Comparison of ENCODE assay signal across 36 cellular contexts in genomic region chr11:106101370-106101769, GRCh38.
"Had no signal": no experiment of that assay in that cellular context is flagged by ENCODE, and none has a peak within 500 bp of the region (broad histone marks: within the 10 kb centered on the region; RNA-seq: fewer than 3 reads in every experiment).

No MANE protein-coding gene starts in this region.

- H3K9me3 ChIP-seq: adrenal gland, body of pancreas, breast epithelium had no signal

- H3K27me3 Mint-ChIP-seq: activated CD4-positive, alpha-beta memory T cell treated with anti-CD3 and anti-CD28 coated beads for 36 hours; activated CD4-positive, alpha-beta T cell treated with anti-CD3 and anti-CD28 coated beads for 36 hours; activated CD8-positive, alpha-beta T cell treated with anti-CD3 and anti-CD28 coated beads for 36 hours; activated naive CD8-positive, alpha-beta T cell treated with anti-CD3 and anti-CD28 coated beads for 36 hours; activated T-helper 17 cell treated with anti-CD3 and anti-CD28 coated beads, Interleukin-2, amount 50 U/mL, for 72 hours had no signal

- ATAC-seq: activated CD4-positive, alpha-beta T cell treated with anti-CD3 and anti-CD28 coated beads for 36 hours; activated CD4-positive, CD25-positive, alpha-beta regulatory T cell treated with anti-CD3 and anti-CD28 coated beads, Interleukin-2, amount 50 U/mL, for 24 hours; activated CD8-positive, alpha-beta T cell treated with anti-CD3 and anti-CD28 coated beads for 36 hours; activated naive CD4-positive, alpha-beta T cell treated with anti-CD3 and anti-CD28 coated beads, Interleukin-2, amount 50 U/mL, for 72 hours; activated T-cell treated with anti-CD3 and anti-CD28 coated beads, Interleukin-2, amount 50 U/mL, for 4 hours; activated T-cell treated with anti-CD3 and anti-CD28 coated beads, Interleukin-2, amount 50 U/mL, for 72 hours; activated T-helper 17 cell treated with anti-CD3 and anti-CD28 coated beads, Interleukin-2, amount 50 U/mL, for 72 hours; body of pancreas had no signal

- H3K4me1 ChIP-seq: adrenal gland, body of pancreas, breast epithelium had no signal

- H3K4me1 Mint-ChIP-seq: activated CD4-positive, alpha-beta T cell treated with anti-CD3 and anti-CD28 coated beads for 36 hours; activated T-helper 17 cell treated with anti-CD3 and anti-CD28 coated beads, Interleukin-2, amount 50 U/mL, for 72 hours had no signal

- H3K4me3 Mint-ChIP-seq: activated CD4-positive, alpha-beta memory T cell treated with anti-CD3 and anti-CD28 coated beads for 36 hours; activated CD4-positive, alpha-beta T cell treated with anti-CD3 and anti-CD28 coated beads for 36 hours; activated CD8-positive, alpha-beta T cell treated with anti-CD3 and anti-CD28 coated beads for 36 hours; activated naive CD4-positive, alpha-beta T cell treated with anti-CD3 and anti-CD28 coated beads for 36 hours; activated naive CD8-positive, alpha-beta T cell treated with anti-CD3 and anti-CD28 coated beads for 36 hours; activated T-cell treated with anti-CD3 and anti-CD28 coated beads, Interleukin-2, amount 50 U/mL, for 4 hours; activated T-cell treated with anti-CD3 and anti-CD28 coated beads, Interleukin-2, amount 50 U/mL, for 72 hours; activated T-helper 1 cell treated with anti-CD3 and anti-CD28 coated beads, Interleukin-12 subunit alpha, Interleukin-12 subunit beta, Interleukin-2, Interleukin-4 antibody, amounts not matched to agents 30 ng/mL and 10 ng/mL and 1 ng/mL, durations not matched to agents 14 hours and 24 hours and 36 hours; activated T-helper 17 cell treated with anti-CD3 and anti-CD28 coated beads, Interleukin-2, amount 50 U/mL, for 72 hours; T-helper 1 cell treated with Interleukin-12 subunit alpha and Interleukin-12 subunit beta and Interleukin-4 antibody, amounts not matched to agents 30 μg/mL and 1 μg/mL, for 36 hours; T-helper 2 cell treated with Interferon-gamma antibody and Interleukin-4, amounts not matched to agents 5 μg/mL and 100 μg/mL, for 36 hours had no signal

- H3K27me3 ChIP-seq: adrenal gland, body of pancreas, brain microvascular endothelial cell, breast epithelium had no signal

- H3K36me3 ChIP-seq: breast epithelium had no signal

- H3K27ac Mint-ChIP-seq: activated CD4-positive, alpha-beta memory T cell treated with anti-CD3 and anti-CD28 coated beads for 36 hours; activated CD4-positive, alpha-beta T cell treated with anti-CD3 and anti-CD28 coated beads for 36 hours; activated CD8-positive, alpha-beta T cell treated with anti-CD3 and anti-CD28 coated beads for 36 hours; activated naive CD4-positive, alpha-beta T cell treated with anti-CD3 and anti-CD28 coated beads for 36 hours; activated naive CD4-positive, alpha-beta T cell treated with anti-CD3 and anti-CD28 coated beads, Interleukin-2, amount 50 U/mL, for 72 hours; activated naive CD8-positive, alpha-beta T cell treated with anti-CD3 and anti-CD28 coated beads for 36 hours; activated T-cell treated with anti-CD3 and anti-CD28 coated beads, Interleukin-2, amount 50 U/mL, for 72 hours; activated T-helper 1 cell treated with anti-CD3 and anti-CD28 coated beads, Interleukin-12 subunit alpha, Interleukin-12 subunit beta, Interleukin-2, Interleukin-4 antibody, amounts not matched to agents 30 ng/mL and 10 ng/mL and 1 ng/mL, durations not matched to agents 14 hours and 24 hours and 36 hours; activated T-helper 17 cell treated with anti-CD3 and anti-CD28 coated beads, Interleukin-2, amount 50 U/mL, for 72 hours; T-helper 1 cell treated with Interleukin-12 subunit alpha and Interleukin-12 subunit beta and Interleukin-4 antibody, amounts not matched to agents 30 μg/mL and 1 μg/mL, for 36 hours; T-helper 2 cell treated with Interferon-gamma antibody and Interleukin-4, amounts not matched to agents 5 μg/mL and 100 μg/mL, for 36 hours had no signal

- H3K27ac ChIP-seq: adrenal gland, body of pancreas, brain microvascular endothelial cell, breast epithelium, VCaP had no signal

- H3K4me3 ChIP-seq: adrenal gland, body of pancreas, breast epithelium had no signal

- DNase-seq: activated CD4-positive, alpha-beta memory T cell treated with anti-CD3 and anti-CD28 coated beads for 36 hours; activated CD4-positive, alpha-beta T cell treated with anti-CD3 and anti-CD28 coated beads for 1 hour; activated CD4-positive, alpha-beta T cell treated with anti-CD3 and anti-CD28 coated beads for 36 hours; activated CD4-positive, alpha-beta T cell treated with anti-CD3 and anti-CD28 coated beads for 48 hours; activated CD4-positive, alpha-beta T cell treated with anti-CD3 and anti-CD28 coated beads, Interleukin-2, amount 50 U/mL, for 1 hour; activated CD4-positive, alpha-beta T cell treated with anti-CD3 and anti-CD28 coated beads, Interleukin-2, amount 50 U/mL, for 4 hours; activated CD4-positive, CD25-positive, alpha-beta regulatory T cell; activated CD8-positive, alpha-beta memory T cell treated with anti-CD3 and anti-CD28 coated beads, Interleukin-2, amount 50 U/mL, for 4 hours; activated CD8-positive, alpha-beta T cell treated with anti-CD3 and anti-CD28 coated beads for 36 hours; activated effector memory CD4-positive, alpha-beta T cell treated with anti-CD3 and anti-CD28 coated beads, Interleukin-2, amount 50 U/mL, for 16 hours; activated gamma-delta T cell treated with Interleukin-2 at 50 U/mL for 16 hours; activated naive CD4-positive, alpha-beta T cell; activated naive CD4-positive, alpha-beta T cell treated with anti-CD3 and anti-CD28 coated beads for 36 hours; activated naive CD4-positive, alpha-beta T cell treated with anti-CD3 and anti-CD28 coated beads, Interleukin-2, amount 50 U/mL, for 16 hours; activated naive CD8-positive, alpha-beta T cell treated with anti-CD3 and anti-CD28 coated beads for 36 hours; activated T-cell treated with anti-CD3 and anti-CD28 coated beads for 4 hours; activated T-cell treated with anti-CD3 and anti-CD28 coated beads, Interleukin-2, amount 50 U/mL, for 1 hour; activated T-cell treated with anti-CD3 and anti-CD28 coated beads, Interleukin-2, amount 50 U/mL, for 4 hours; activated T-cell treated with anti-CD3 and anti-CD28 coated beads, Interleukin-2, amount 50 U/mL, for 72 hours; adrenal gland; aorta; body of pancreas; central memory CD4-positive, alpha-beta T cell; SW 1271; T-helper 1 cell; T-helper 2 cell; T-helper 9 cell had no signal

- H3K9me3 Mint-ChIP-seq: activated naive CD4-positive, alpha-beta T cell treated with anti-CD3 and anti-CD28 coated beads for 36 hours; activated naive CD4-positive, alpha-beta T cell treated with anti-CD3 and anti-CD28 coated beads, Interleukin-2, amount 50 U/mL, for 72 hours; activated T-helper 1 cell treated with anti-CD3 and anti-CD28 coated beads, Interleukin-12 subunit alpha, Interleukin-12 subunit beta, Interleukin-2, Interleukin-4 antibody, amounts not matched to agents 30 ng/mL and 10 ng/mL and 1 ng/mL, durations not matched to agents 14 hours and 24 hours and 36 hours; T-helper 1 cell treated with Interleukin-12 subunit alpha and Interleukin-12 subunit beta and Interleukin-4 antibody, amounts not matched to agents 30 μg/mL and 1 μg/mL, for 36 hours; T-helper 2 cell treated with Interferon-gamma antibody and Interleukin-4, amounts not matched to agents 5 μg/mL and 100 μg/mL, for 36 hours had no signal
